Comparison of ENCODE assay signal across 7 cellular contexts in genomic region chr5:40223884-40224402, GRCh38.
DNase-seq lines count a peak whose midpoint lies in the region; ATAC-seq and TF ChIP-seq lines count a peak whose summit lies in the region.

No MANE protein-coding gene starts in this region.

- H3K27ac ChIP-seq in mesenchymal stem cell (ENCODE audit: low read length, poor library complexity, severe bottlenecking) (peak overlapping the region; percentile 79), neural progenitor cell (no peak overlapping the region)

- H3K27ac Mint-ChIP-seq in neural progenitor cell (no peak overlapping the region), nephron progenitor cell (no peak overlapping the region)

- H3K4me1 Mint-ChIP-seq in neural progenitor cell (no peaks in the 10 kb centered on the region), nephron progenitor cell (peaks cover 11% of the 10 kb centered on the region)

- 49% methylated on average over 4 of the region's 5 CpGs for WGBS in mesenchymal stem cell

- no peaks in the 10 kb centered on the region for H4K20me1 ChIP-seq in neural progenitor cell (ENCODE audit: low read depth)

- no peaks in the 10 kb centered on the region for H3K9me3 Mint-ChIP-seq in neural progenitor cell
- no peaks in the 10 kb centered on the region for H3K9me3 Mint-ChIP-seq in nephron progenitor cell

- no peak overlapping the region for H3K9ac ChIP-seq in mesenchymal stem cell (ENCODE audit: low read length)
- no peak overlapping the region for H3K9ac ChIP-seq in neural progenitor cell

- H2BK5ac ChIP-seq in mesenchymal stem cell (ENCODE audit: low read depth, low read length, poor library complexity, severe bottlenecking) = no peak overlapping the region

- H3K36me3 ChIP-seq in mesenchymal stem cell (ENCODE audit: control insufficient read depth in 1 of 2, insufficient read depth in 2 of 2, low read depth in 1 of 2, low read length in 2 of 2) (no peaks in the 10 kb centered on the region), neural progenitor cell (no peaks in the 10 kb centered on the region)

- H3K23ac ChIP-seq in mesenchymal stem cell (ENCODE audit: low read length in 2 of 2) = no peak overlapping the region

- H3K79me2 ChIP-seq in neural progenitor cell (ENCODE audit: low read depth) = no peaks in the 10 kb centered on the region

- no peak overlapping the region for H2BK15ac ChIP-seq in mesenchymal stem cell (ENCODE audit: low read depth, poor library complexity, severe bottlenecking)

- intact Hi-C loops in Right ventricle myocardium inferior (cut with DNase I) = no loop called here

- H3K4me2 ChIP-seq in mesenchymal stem cell (ENCODE audit: low read length, poor library complexity, severe bottlenecking) = no peak overlapping the region
- H3K4me2 ChIP-seq in neural progenitor cell = no peak overlapping the region

- H3K18ac ChIP-seq in mesenchymal stem cell (ENCODE audit: low read depth in 1 of 2, low read length in 2 of 2) = no peak overlapping the region

- H4K91ac ChIP-seq in mesenchymal stem cell (ENCODE audit: low read length) = no peak overlapping the region

- H3K4me1 ChIP-seq in mesenchymal stem cell (ENCODE audit: control insufficient read depth, insufficient read depth, low read depth, low read length) = peaks cover 1% of the 10 kb centered on the region
- no peaks in the 10 kb centered on the region for H3K4me1 ChIP-seq in neural progenitor cell

- H3K4me3 Mint-ChIP-seq in neural progenitor cell (no peak overlapping the region), nephron progenitor cell (no peak overlapping the region)

- H3K27me3 ChIP-seq in mesenchymal stem cell (ENCODE audit: control insufficient read depth in 1 of 2, insufficient read depth in 1 of 2, low read length in 2 of 2) (no peaks in the 10 kb centered on the region), neural progenitor cell (no peaks in the 10 kb centered on the region)

- no peak overlapping the region for H2BK120ac ChIP-seq in mesenchymal stem cell (ENCODE audit: low read depth, low read length)

- DNase-seq in T1000 (lab: John Stamatoyannopoulos, UW) = peak; percentile 34
- peak; percentile 73 for DNase-seq in mesenchymal stem cell
- no peak for DNase-seq in neural progenitor cell (ENCODE audit: low spot score)
- no peak for DNase-seq in nephron progenitor cell
- no peak for DNase-seq in Right ventricle myocardium inferior (ENCODE audit: missing footprints)

- H3K79me1 ChIP-seq in mesenchymal stem cell (replicated peaks; ENCODE audit: low read length, poor library complexity, severe bottlenecking) = no peaks in the 10 kb centered on the region

- H2AK5ac ChIP-seq in mesenchymal stem cell (ENCODE audit: low read length, severe bottlenecking) = no peak overlapping the region

- H3K4ac ChIP-seq in mesenchymal stem cell (ENCODE audit: low read depth in 1 of 2, low read length in 2 of 2) = no peak overlapping the region

- H3K9me3 ChIP-seq in mesenchymal stem cell (ENCODE audit: control insufficient read depth, low read length) = no peaks in the 10 kb centered on the region
- H3K9me3 ChIP-seq in neural progenitor cell (ENCODE audit: low read depth) = no peaks in the 10 kb centered on the region

- H2BK12ac ChIP-seq in mesenchymal stem cell (ENCODE audit: low read length in 2 of 2) = no peak overlapping the region

- H3K36me3 Mint-ChIP-seq in neural progenitor cell (no peaks in the 10 kb centered on the region), nephron progenitor cell (ENCODE audit: low read depth) (no peaks in the 10 kb centered on the region)

- TF ChIP-seq CTCF in neural progenitor cell (IDR thresholded peaks at IDR 0.05) (no peak), nephron progenitor cell (IDR thresholded peaks at IDR 0.05) (no peak)

- H3F3A ChIP-seq in neural progenitor cell (ENCODE audit: low read depth) = no peaks in the 10 kb centered on the region

- H3K14ac ChIP-seq in mesenchymal stem cell (ENCODE audit: low read length in 2 of 2) = no peak overlapping the region

- peak; percentile 78 for ATAC-seq in GM18907 (IDR thresholded peaks at IDR 0.05; ENCODE audit: unreplicated experiment)
- peak; percentile 56 for ATAC-seq in HG02884 (IDR thresholded peaks at IDR 0.05; ENCODE audit: unreplicated experiment)
- ATAC-seq in Right ventricle myocardium inferior = no peak

- H2AFZ ChIP-seq in mesenchymal stem cell (ENCODE audit: low read depth, low read length) (no peak overlapping the region), neural progenitor cell (replicated peaks) (no peak overlapping the region)

- no peak overlapping the region for H4K8ac ChIP-seq in mesenchymal stem cell (ENCODE audit: low read length)

- no peaks in the 10 kb centered on the region for H3K27me3 Mint-ChIP-seq in neural progenitor cell (ENCODE audit: insufficient read depth, low read depth)
- no peaks in the 10 kb centered on the region for H3K27me3 Mint-ChIP-seq in nephron progenitor cell (ENCODE audit: low read depth, poor library complexity)

- H3K4me3 ChIP-seq in mesenchymal stem cell (ENCODE audit: insufficient read depth in 1 of 2, low read depth in 1 of 2, low read length in 2 of 2) = no peak overlapping the region
- no peak overlapping the region for H3K4me3 ChIP-seq in neural progenitor cell

Comparison
In these comparisons a context has a peak if more than half of its experiments do, and no peak if none do; other contexts are left out.
1. DNase-seq: peak in T1000 (single experiment) and mesenchymal stem cell (single experiment); none in neural progenitor cell (single experiment), nephron progenitor cell (single experiment) and Right ventricle myocardium inferior (single experiment).